ENCODE assay signal across 9 cellular contexts in genomic region chr19:29467824-29468401, GRCh38. TPM values are rescaled to one million over a fixed set of nuclear protein-coding genes. Genes with fewer than 3 reads are reported as not detected.
A peak's percentile ranks its signal among the peaks of the same experiment; 100 is the strongest.
DNase-seq lines count a peak whose midpoint lies in the region; ATAC-seq and TF ChIP-seq lines count a peak whose summit lies in the region.
"Had no signal": no experiment of that assay in that cellular context is flagged by ENCODE, and none has a peak within 500 bp of the region (broad histone marks: within the 10 kb centered on the region; RNA-seq: fewer than 3 reads in every experiment).

No MANE protein-coding gene starts in this region.

- DNase-seq in COR-L47 (lab: John Stamatoyannopoulos, UW) (peak; percentile 32), HEK293T (ENCODE audit: extremely low spot score) (peak; percentile 23), RWPE2 (ENCODE audit: low spot score) (no peak), iPS DF 19.7 (ENCODE audit: low read depth, low spot score) (peak; percentile 45), aorta (no peak), activated T-cell treated with anti-CD3 and anti-CD28 coated beads for 4 hours (no peak)

- ATAC-seq in RWPE2 (ENCODE audit: low read depth) (no peak; the same call in 2 of the 3 replicates), aorta (ENCODE audit: low FRiP score) (no peak), HG03196 (IDR thresholded peaks at IDR 0.05; ENCODE audit: unreplicated experiment) (no peak), GM19395 (IDR thresholded peaks at IDR 0.05; ENCODE audit: unreplicated experiment) (no peak)

- no peaks in the 10 kb centered on the region for H3K9me3 ChIP-seq in RWPE2 (ENCODE audit: severe bottlenecking)
- no peaks in the 10 kb centered on the region for H3K9me3 ChIP-seq in aorta (ENCODE audit: control insufficient read depth, low read length)

- H3K36me3 ChIP-seq in RWPE2 (ENCODE audit: low read depth) (no peaks in the 10 kb centered on the region), aorta (ENCODE audit: control insufficient read depth in 1 of 2, insufficient read depth in 2 of 2, low read length in 1 of 2) (no peaks in the 10 kb centered on the region)

- H3K27me3 ChIP-seq in RWPE2 (ENCODE audit: insufficient read depth, poor library complexity, severe bottlenecking) = no peaks in the 10 kb centered on the region
- no peaks in the 10 kb centered on the region for H3K27me3 ChIP-seq in aorta (ENCODE audit: control insufficient read depth in 1 of 2, insufficient read depth in 2 of 2, low read length in 1 of 2)

- H3K4me3 ChIP-seq in RWPE2 (ENCODE audit: severe bottlenecking) = no peak overlapping the region
- no peak overlapping the region for H3K4me3 ChIP-seq in aorta (ENCODE audit: low read length in 2 of 2)

- CTCF ChIA-PET in HEK293T (lab: Yijun Ruan, JAX) = interaction anchor here (1.7 kb wide), 1 partner anchor 9 kb away, joined by 7 read pairs; no protein-coding TSS in a partner anchor

- POLR2A ChIA-PET in HEK293T (lab: Yijun Ruan, JAX) = no interaction called here

- peak; percentile 48 for TF ChIP-seq CTCF in RWPE2 (IDR thresholded peaks at IDR 0.05; ENCODE audit: poor library complexity, severe bottlenecking)

- WGBS in aorta, 2 donors = 64 to 66% methylated on average over 5 of the region's 5 CpGs

- intact Hi-C loops in aorta (cut with DNase I) = no loop called here

- H3K4me1 ChIP-seq in RWPE2 (ENCODE audit: insufficient read depth, poor library complexity, severe bottlenecking) (no peaks in the 10 kb centered on the region), aorta (ENCODE audit: control insufficient read depth in 1 of 2, insufficient read depth in 2 of 2, low read length in 2 of 2) (no peaks in the 10 kb centered on the region)

- no peak overlapping the region for H3K27ac ChIP-seq in RWPE2 (ENCODE audit: poor library complexity, severe bottlenecking)
- H3K27ac ChIP-seq in aorta (ENCODE audit: low read depth in 1 of 2, low read length in 2 of 2) = no peak overlapping the region

TF ChIP-seq in HEK293T, 16 proteins besides CTCF, POLR2A, EP300 and RAD21:
- TF ChIP-seq FOXK2 (IDR thresholded peaks at IDR 0.05) = no peak
- no peak for TF ChIP-seq L3MBTL2 (conservative IDR thresholded peaks at IDR 0.05)
- TF ChIP-seq HDGF (IDR thresholded peaks at IDR 0.05; ENCODE audit: borderline replicate concordance) = no peak
- no peak for TF ChIP-seq ARNT (IDR thresholded peaks at IDR 0.05)
- no peak for TF ChIP-seq BHLHE40 (IDR thresholded peaks at IDR 0.05; ENCODE audit: borderline replicate concordance)
- no peak for TF ChIP-seq TARDBP (IDR thresholded peaks at IDR 0.05)
- TF ChIP-seq ELF4 (IDR thresholded peaks at IDR 0.05) = no peak
- TF ChIP-seq SP1 (IDR thresholded peaks at IDR 0.05) = no peak
- no peak for TF ChIP-seq ZNF384 (IDR thresholded peaks at IDR 0.05)
- no peak for TF ChIP-seq FOXM1 (IDR thresholded peaks at IDR 0.05; ENCODE audit: borderline replicate concordance)
- no peak for TF ChIP-seq NFRKB (IDR thresholded peaks at IDR 0.05)
- no peak for TF ChIP-seq SUZ12 (IDR thresholded peaks at IDR 0.05)
- TF ChIP-seq CTBP1 (IDR thresholded peaks at IDR 0.05; ENCODE audit: borderline replicate concordance) = no peak
TF ChIP-seq in HEK293T: peak in this region for 0.

RNA-seq across cellular contexts. Expression of gene VSTM2B, which starts 57.9 kb away (rescaled TPM):
- not detected for total RNA-seq in aorta
- not detected for polyA plus RNA-seq in aorta
- total RNA-seq: dermis microvascular lymphatic vessel endothelial cell had no signal

Comparison
In these comparisons a context has a peak if more than half of its experiments do, and no peak if none do; other contexts are left out.
1. DNase-seq: peak in COR-L47 (single experiment), HEK293T (single experiment) and iPS DF 19.7 (single experiment); none in RWPE2 (single experiment), aorta (0 of 2) and activated T-cell treated with anti-CD3 and anti-CD28 coated beads for 4 hours (single experiment).